ENCODE assay signal across 22 cellular contexts in genomic region chr4:168880087-168880675, GRCh38.
DNase-seq lines count a peak whose midpoint lies in the region; ATAC-seq, FAIRE-seq and TF ChIP-seq lines count a peak whose summit lies in the region.
"Had no signal": no experiment of that assay in that cellular context is flagged by ENCODE, and none has a peak within 500 bp of the region (broad histone marks: within the 10 kb centered on the region; RNA-seq: fewer than 3 reads in every experiment).

No MANE protein-coding gene starts in this region.

- no peaks in the 10 kb centered on the region for H3K27me3 ChIP-seq in muscle layer of colon (ENCODE audit: control insufficient read depth in 1 of 2, insufficient read depth in 2 of 2, low read length in 2 of 2)
- no peaks in the 10 kb centered on the region for H3K27me3 ChIP-seq in thyroid gland
- no peaks in the 10 kb centered on the region for H3K27me3 ChIP-seq in lower lobe of right lung (ENCODE audit: low read depth)

- CTCF ChIA-PET in activated CD8-positive, alpha-beta T cell treated with anti-CD3 and anti-CD28 coated beads, Interleukin-2, amount 10 ng/mL, durations not matched to agents 7 days and 5 days (lab: Charles Lee): interaction anchor here (0.8 to 1.3 kb wide), 2 partner anchors 28 to 43 kb away, joined by 3 to 4 read pairs; no protein-coding TSS in a partner anchor

- H3K27ac ChIP-seq in muscle layer of colon (ENCODE audit: low read depth, low read length) (peak overlapping the region; percentile 31), thyroid gland (peak overlapping the region in 2 of 3 donors; percentile 19 to 30), lower lobe of right lung (no peak overlapping the region)
- H3K27ac ChIP-seq: prostate gland had no signal

- peak; percentile 84 for FAIRE-seq in GM19239 (lab: Jason Lieb, UNC)
- FAIRE-seq: GM18507 had no signal

- no peak overlapping the region for H3K4me3 ChIP-seq in muscle layer of colon (ENCODE audit: low read depth in 1 of 2, low read length in 2 of 2)
- no peak overlapping the region for H3K4me3 ChIP-seq in thyroid gland (replicated peaks in 1 of 3)
- H3K4me3 ChIP-seq in lower lobe of right lung: no peak overlapping the region
- H3K4me3 ChIP-seq: prostate gland had no signal

- H3K9me3 Mint-ChIP-seq in activated CD8-positive, alpha-beta T cell treated with anti-CD3 and anti-CD28 coated beads, Interleukin-2, amount 10 ng/mL, durations not matched to agents 7 days and 5 days (ENCODE audit: insufficient read depth): no peaks in the 10 kb centered on the region
- H3K9me3 Mint-ChIP-seq: activated CD4-positive, alpha-beta memory T cell treated with anti-CD3 and anti-CD28 coated beads, Interleukin-2, amount 10 ng/mL, durations not matched to agents 7 days and 5 days; activated T-helper 1 cell treated with anti-CD3 and anti-CD28 coated beads, Interleukin-12 subunit alpha, Interleukin-12 subunit beta, Interleukin-2, Interleukin-4 antibody, amounts not matched to agents 30 ng/mL and 10 ng/mL and 1 ng/mL, durations not matched to agents 14 hours and 24 hours and 36 hours; central memory CD8-positive, alpha-beta T cell; effector memory CD8-positive, alpha-beta T cell had no signal

- intact Hi-C loops in thyroid gland (cut with DNase I): no loop called here
- intact Hi-C loops in lower lobe of right lung (cut with DNase I): no loop called here

- H3K9me3 ChIP-seq in muscle layer of colon (ENCODE audit: low read length) (no peaks in the 10 kb centered on the region), thyroid gland (no peaks in the 10 kb centered on the region), lower lobe of right lung (no peaks in the 10 kb centered on the region)
- H3K9me3 ChIP-seq: prostate gland had no signal

- ATAC-seq in HG03139 (IDR thresholded peaks at IDR 0.05; ENCODE audit: unreplicated experiment): no peak
- no peak for ATAC-seq in lower lobe of right lung
- ATAC-seq in activated CD8-positive, alpha-beta T cell treated with anti-CD3 and anti-CD28 coated beads, Interleukin-2, amount 10 ng/mL, durations not matched to agents 7 days and 5 days: no peak
- ATAC-seq: effector memory CD8-positive, alpha-beta T cell; left ventricle myocardium superior had no signal

- H3K4me3 Mint-ChIP-seq in activated CD8-positive, alpha-beta T cell treated with anti-CD3 and anti-CD28 coated beads, Interleukin-2, amount 10 ng/mL, durations not matched to agents 7 days and 5 days: no peak overlapping the region
- H3K4me3 Mint-ChIP-seq: activated CD4-positive, alpha-beta memory T cell treated with anti-CD3 and anti-CD28 coated beads, Interleukin-2, amount 10 ng/mL, durations not matched to agents 7 days and 5 days; activated T-helper 1 cell treated with anti-CD3 and anti-CD28 coated beads, Interleukin-12 subunit alpha, Interleukin-12 subunit beta, Interleukin-2, Interleukin-4 antibody, amounts not matched to agents 30 ng/mL and 10 ng/mL and 1 ng/mL, durations not matched to agents 14 hours and 24 hours and 36 hours; central memory CD8-positive, alpha-beta T cell; IgD-negative memory B cell had no signal

- POLR2A ChIA-PET in activated CD8-positive, alpha-beta T cell treated with anti-CD3 and anti-CD28 coated beads, Interleukin-2, amount 10 ng/mL, durations not matched to agents 7 days and 5 days (lab: Charles Lee): no interaction called here

- no peak overlapping the region for H3K9ac ChIP-seq in muscle layer of colon (ENCODE audit: low read length)

- TF ChIP-seq POLR2A in thyroid gland (IDR thresholded peaks at IDR 0.05): no peak

- H3K4me1 Mint-ChIP-seq in activated CD8-positive, alpha-beta T cell treated with anti-CD3 and anti-CD28 coated beads, Interleukin-2, amount 10 ng/mL, durations not matched to agents 7 days and 5 days (ENCODE audit: low read depth): peaks cover 3% of the 10 kb centered on the region

- WGBS in thyroid gland, 2 donors: 83% methylated on average over 5 of the region's 5 CpGs

- H3K27ac Mint-ChIP-seq in activated CD8-positive, alpha-beta T cell treated with anti-CD3 and anti-CD28 coated beads, Interleukin-2, amount 10 ng/mL, durations not matched to agents 7 days and 5 days: no peak overlapping the region
- H3K27ac Mint-ChIP-seq: activated CD4-positive, alpha-beta memory T cell treated with anti-CD3 and anti-CD28 coated beads, Interleukin-2, amount 10 ng/mL, durations not matched to agents 7 days and 5 days; IgD-negative memory B cell had no signal

- H3K4me1 ChIP-seq in muscle layer of colon (ENCODE audit: insufficient read depth, low read length) (peaks cover 76% of the 10 kb centered on the region), thyroid gland (peaks cover 15 to 37% of the 10 kb centered on the region in 2 donors), lower lobe of right lung (peaks cover 59% of the 10 kb centered on the region)
- H3K4me1 ChIP-seq: prostate gland had no signal

- no peaks in the 10 kb centered on the region for H3K36me3 Mint-ChIP-seq in activated CD8-positive, alpha-beta T cell treated with anti-CD3 and anti-CD28 coated beads, Interleukin-2, amount 10 ng/mL, durations not matched to agents 7 days and 5 days (ENCODE audit: low read depth)

- DNase-seq in GM19239 (ENCODE audit: insufficient read length, low spot score) (no peak), amniotic epithelial cell (ENCODE audit: low read depth) (peak; percentile 67), thyroid gland (no peak), HT-29 (ENCODE audit: low spot score) (no peak), lower lobe of right lung (no peak)
- DNase-seq in activated CD8-positive, alpha-beta T cell treated with anti-CD3 and anti-CD28 coated beads, Interleukin-2, amount 10 ng/mL, durations not matched to agents 7 days and 5 days: no peak
- DNase-seq: activated CD4-positive, alpha-beta memory T cell treated with anti-CD3 and anti-CD28 coated beads, Interleukin-2, amount 10 ng/mL, durations not matched to agents 7 days and 5 days; DMS 273 treated with DMSO at 0.1 percent for 48 hours; effector memory CD8-positive, alpha-beta T cell; left ventricle myocardium superior; naive thymus-derived CD4-positive, alpha-beta T cell; NCI-H1048; NCI-H2107; NCI-H526 treated with DMSO at 0.1 percent for 48 hours; SW 1271 had no signal

- TF ChIP-seq CTCF in thyroid gland (IDR thresholded peaks at IDR 0.05) (no peak), lower lobe of right lung (IDR thresholded peaks at IDR 0.05) (no peak)

- H3K27me3 Mint-ChIP-seq in activated CD8-positive, alpha-beta T cell treated with anti-CD3 and anti-CD28 coated beads, Interleukin-2, amount 10 ng/mL, durations not matched to agents 7 days and 5 days (ENCODE audit: low read depth): peaks cover 50% of the 10 kb centered on the region

- H3K36me3 ChIP-seq in muscle layer of colon (ENCODE audit: insufficient read depth, low read length) (peaks cover 34% of the 10 kb centered on the region), thyroid gland (peaks cover 0 to 3% of the 10 kb centered on the region in 2 donors), lower lobe of right lung (peaks cover 8% of the 10 kb centered on the region)
- H3K36me3 ChIP-seq: prostate gland had no signal
